18 cellular contexts compared by ENCODE assay signal in genomic region chr13:38401276-38401675, GRCh38. TPM values are rescaled to one million over a fixed set of nuclear protein-coding genes. Genes with fewer than 3 reads are reported as not detected.
DNase-seq lines count a peak whose midpoint lies in the region; TF ChIP-seq lines count a peak whose summit lies in the region.
"Had no signal": no experiment of that assay in that cellular context is flagged by ENCODE, and none has a peak within 500 bp of the region (broad histone marks: within the 10 kb centered on the region; RNA-seq: fewer than 3 reads in every experiment).

No MANE protein-coding gene starts in this region.

- peak overlapping the region; percentile 10 to 83 (median 41) for H3K27ac Mint-ChIP-seq in nephron
- H3K27ac Mint-ChIP-seq: B cell; CD14-positive monocyte; CD4-positive, alpha-beta T cell; CD8-positive, alpha-beta memory T cell; HFFc6 had no signal

- intact Hi-C loops in PC-9 (cut with micrococcal nuclease; ENCODE audit: unreplicated experiment), result no loop called here

- POLR2A ChIA-PET in PC-9 (lab: Charles Lee; ENCODE audit: unreplicated experiment), result no interaction called here

- no peaks in the 10 kb centered on the region for H3K27me3 Mint-ChIP-seq in nephron (ENCODE audit: low read depth)

- no peaks in the 10 kb centered on the region for H3K27me3 ChIP-seq in PC-9 (ENCODE audit: insufficient read depth, low read depth)
- H3K27me3 ChIP-seq: BLaER1 had no signal

- no peak for DNase-seq in PC-9
- DNase-seq in fibroblast of mammary gland (ENCODE audit: low read depth), result peak; percentile 38
- no peak for DNase-seq in COR-L47 (lab: John Stamatoyannopoulos, UW)
- no peak for DNase-seq in GM10266 (ENCODE audit: extremely low spot score)
- DNase-seq in C1 segment of cervical spinal cord (lab: John Stamatoyannopoulos, UW), result no peak
- DNase-seq: Calu3; CD4-positive, alpha-beta T cell; CD8-positive, alpha-beta memory T cell; DMS53; DMS79 treated with DMSO at 0.1 percent for 48 hours; GF-D8; GM23248; H9; HFFc6 had no signal

- H3K79me2 ChIP-seq in PC-9 (ENCODE audit: low read depth), result no peaks in the 10 kb centered on the region

- no peaks in the 10 kb centered on the region; the same call in 1 of the 2 replicates for H3K9me2 ChIP-seq in PC-9 (ENCODE audit: insufficient read depth)

- H3K4me3 ChIP-seq in PC-9, result no peak overlapping the region
- H3K4me3 ChIP-seq in fibroblast of mammary gland (ENCODE audit: control insufficient read depth, low read depth, low read length), result no peak overlapping the region
- H3K4me3 ChIP-seq: BLaER1, GM23248 had no signal

- H3K4me3 Mint-ChIP-seq in nephron, result no peak overlapping the region
- H3K4me3 Mint-ChIP-seq: B cell; CD14-positive monocyte; CD4-positive, alpha-beta T cell; CD8-positive, alpha-beta memory T cell; H9; HFFc6 had no signal

- no peaks in the 10 kb centered on the region for H3K36me3 ChIP-seq in PC-9 (ENCODE audit: low read depth)
- H3K36me3 ChIP-seq: BLaER1 had no signal

- H3K9me3 Mint-ChIP-seq in nephron, result no peaks in the 10 kb centered on the region
- H3K9me3 Mint-ChIP-seq: CD4-positive, alpha-beta T cell; CD8-positive, alpha-beta memory T cell; HFFc6 had no signal

- no peaks in the 10 kb centered on the region for H3K36me3 Mint-ChIP-seq in nephron (ENCODE audit: low read depth)
- H3K36me3 Mint-ChIP-seq: CD14-positive monocyte; CD8-positive, alpha-beta memory T cell had no signal

- H3K4me1 Mint-ChIP-seq in nephron, result peaks cover 23% of the 10 kb centered on the region

- no peaks in the 10 kb centered on the region for H3K4me1 ChIP-seq in PC-9 (replicated peaks; ENCODE audit: insufficient read depth)

- TF ChIP-seq CTCF in PC-9 (conservative IDR thresholded peaks at IDR 0.05) (no peak), fibroblast of mammary gland (conservative IDR thresholded peaks at IDR 0.05; ENCODE audit: control insufficient read depth, insufficient read depth, low read depth, low read length) (no peak), nephron (IDR thresholded peaks at IDR 0.05; ENCODE audit: unreplicated experiment in 3 of 3) (no peak), GM10266 (IDR thresholded peaks at IDR 0.05; ENCODE audit: control insufficient read depth, insufficient read depth, low read depth, missing control alignments) (no peak)

- H4K20me1 ChIP-seq in PC-9 (ENCODE audit: insufficient read depth), result no peaks in the 10 kb centered on the region
- H4K20me1 ChIP-seq: BLaER1 had no signal

- no peak overlapping the region for H3K4me2 ChIP-seq in PC-9
- H3K4me2 ChIP-seq: BLaER1 had no signal

- no peaks in the 10 kb centered on the region for H3K9me3 ChIP-seq in PC-9 (ENCODE audit: insufficient read depth, low read depth)
- H3K9me3 ChIP-seq: BLaER1 had no signal

- CTCF ChIA-PET in PC-9 (lab: Charles Lee), result no interaction called here

- H3F3A ChIP-seq in PC-9 (ENCODE audit: insufficient read depth, low read depth), result no peaks in the 10 kb centered on the region

- 0 out of 2 replicates have a peak overlapping the region, but pooled peaks have one; percentile 5 for H2AFZ ChIP-seq in PC-9
- H2AFZ ChIP-seq: GM23248 had no signal

- BruUV-seq in PC-9 (replicated peaks; lab: Mats Ljungman, UMichigan), result no TSS peak

- H3K27ac ChIP-seq in PC-9, result no peak overlapping the region
- H3K27ac ChIP-seq: BLaER1, GM23248 had no signal

RNA-seq across cellular contexts. Expression of gene UFM1, which starts 51.6 kb away (rescaled TPM):
- 20.2 and 32.3 TPM in 2 replicates for total RNA-seq in PC-9 (2021)
